Comparison of ENCODE assay signal across 16 cellular contexts in the genomic region with DNA sequence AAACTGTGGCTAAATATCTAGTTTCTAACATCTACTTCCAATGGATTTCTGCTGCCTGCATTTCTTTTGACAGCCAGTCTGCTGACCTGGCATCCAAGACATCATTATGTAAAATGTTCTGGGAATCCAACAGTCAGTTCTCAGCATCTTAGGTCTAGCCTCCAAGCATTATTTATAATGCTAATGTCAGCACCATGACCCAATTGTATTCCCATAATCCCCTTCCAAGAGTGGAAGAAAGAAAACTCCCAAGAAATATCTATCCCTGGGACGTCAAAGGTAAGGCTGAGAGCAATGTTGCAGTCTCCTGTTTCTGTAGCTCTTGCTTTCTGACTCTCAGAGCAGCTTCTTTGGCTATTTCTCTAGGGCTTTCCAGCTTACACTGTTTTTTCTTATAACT. TPM values are rescaled to one million over a fixed set of nuclear protein-coding genes. Genes with fewer than 3 reads are reported as not detected.
DNase-seq lines count a peak whose midpoint lies in the region; ATAC-seq lines count a peak whose summit lies in the region.
"Had no signal": no experiment of that assay in that cellular context is flagged by ENCODE, and none has a peak within 500 bp of the region (broad histone marks: within the 10 kb centered on the region; RNA-seq: fewer than 3 reads in every experiment).

No MANE protein-coding gene starts in this region.

- H3K27ac ChIP-seq in right cardiac atrium (ENCODE audit: low read length), result peak overlapping the region; percentile 42

- peaks cover 5% of the 10 kb centered on the region for H3K4me1 ChIP-seq in right cardiac atrium (ENCODE audit: control insufficient read depth, insufficient read depth, low read length)
- H3K4me1 ChIP-seq: testis had no signal

- no peaks in the 10 kb centered on the region for H3K9me3 ChIP-seq in right cardiac atrium (ENCODE audit: control insufficient read depth, low read length)
- H3K9me3 ChIP-seq: testis had no signal

- WGBS in right cardiac atrium, result 38% methylated on average over 1 of the region's 1 CpG

- ATAC-seq in Right ventricle myocardium inferior (peak; percentile 65), right cardiac atrium (peak; percentile 38 to 73), sciatic nerve (peak; percentile 69), HG02678 (IDR thresholded peaks at IDR 0.05; ENCODE audit: unreplicated experiment) (no peak)

- no peak overlapping the region for H3K4me3 ChIP-seq in right cardiac atrium (ENCODE audit: low read length)
- H3K4me3 ChIP-seq: testis had no signal

- H3K27me3 ChIP-seq in right cardiac atrium (ENCODE audit: control insufficient read depth, insufficient read depth), result no peaks in the 10 kb centered on the region
- H3K27me3 ChIP-seq: testis had no signal

- intact Hi-C loops in Right ventricle myocardium inferior (cut with DNase I) (no loop called here), cardiac septum (cut with DNase I) (no loop called here), right cardiac atrium (cut with DNase I) (no loop called here), sciatic nerve (cut with DNase I) (no loop called here)

- DNase-seq in Right ventricle myocardium inferior (ENCODE audit: missing footprints) (no peak), cardiac septum (ENCODE audit: low spot score) (no peak), right cardiac atrium (no peak), sciatic nerve (ENCODE audit: low spot score) (no peak), ureter (ENCODE audit: low spot score) (no peak), NOMO-1 treated with DMSO at 0.1 percent for 48 hours (lab: John Stamatoyannopoulos, UW; ENCODE audit: unreplicated experiment) (no peak), NOMO-1 treated with dmso at 0.1 percent for 144 hours (lab: John Stamatoyannopoulos, UW; ENCODE audit: unreplicated experiment) (no peak)
- DNase-seq: 8988T; activated CD4-positive, alpha-beta T cell treated with anti-CD3 and anti-CD28 coated beads for 48 hours; CD4-positive, alpha-beta memory T cell; NCI-H1694 treated with DMSO at 0.1 percent for 48 hours; NCI-H774; nucleus accumbens; stimulated activated CD4-positive, alpha-beta T cell treated with anti-CD3 and anti-CD28 coated beads, Interleukin-15, amount 100 ng/mL, for 24 hours; testis had no signal

RNA-seq across cellular contexts. Expression of a gene that starts 50.6 kb away (rescaled TPM):
- total RNA-seq in Right ventricle myocardium inferior (77.4 TPM), cardiac septum (90.8 TPM), right cardiac atrium (10 to 100 TPM; 46.8 to 73.4 (median 59.0) TPM), sciatic nerve (279 TPM), ureter (42.4 TPM)
- polyA plus RNA-seq in right cardiac atrium, result 11.0 TPM
- polyA plus RNA-seq: CD4-positive, alpha-beta memory T cell had no signal
